ENCODE assay signal across 8 cellular contexts in genomic region chr2:188293601-188294482, GRCh38. TPM values are rescaled to one million over a fixed set of nuclear protein-coding genes. Genes with fewer than 3 reads are reported as not detected.
DNase-seq lines count a peak whose midpoint lies in the region; ATAC-seq, FAIRE-seq and TF ChIP-seq lines count a peak whose summit lies in the region.

No MANE protein-coding gene starts in this region.

- no peak for FAIRE-seq in pancreas (lab: Jason Lieb, UNC)

- no peaks in the 10 kb centered on the region for H3K36me3 ChIP-seq in pancreas

- H3K4me1 ChIP-seq in pancreas = peaks cover 8 to 20% (median 18%) of the 10 kb centered on the region in 3 donors

- H3K27ac ChIP-seq in pancreas = peak overlapping the region; percentile 73 to 98 (median 96)

- WGBS in pancreas, 2 donors = 10 to 16% methylated on average over 10 of the region's 10 CpGs

- no peaks in the 10 kb centered on the region for H3K36me3 Mint-ChIP-seq in T-helper 2 cell treated with Interferon-gamma antibody and Interleukin-4, amounts not matched to agents 5 μg/mL and 100 μg/mL, for 36 hours (ENCODE audit: low read depth)

- no peaks in the 10 kb centered on the region for H3K9me3 ChIP-seq in pancreas

- DNase-seq in HT-29 (ENCODE audit: low spot score) (peak; percentile 90), glomerular visceral epithelial cell (ENCODE audit: extremely low spot score) (peak; percentile 93), pancreas (peak; percentile 70 to 89 (median 83)), NCI-H2107 (lab: John Stamatoyannopoulos, UW) (no peak)
- no peak for DNase-seq in T-helper 2 cell treated with Interferon-gamma antibody and Interleukin-4, amounts not matched to agents 5 μg/mL and 100 μg/mL, for 36 hours (ENCODE audit: low spot score)

- H3K27me3 Mint-ChIP-seq in T-helper 2 cell treated with Interferon-gamma antibody and Interleukin-4, amounts not matched to agents 5 μg/mL and 100 μg/mL, for 36 hours (ENCODE audit: low read depth) = peaks cover 45% of the 10 kb centered on the region

- peaks cover 5% of the 10 kb centered on the region for H3K4me1 Mint-ChIP-seq in T-helper 2 cell treated with Interferon-gamma antibody and Interleukin-4, amounts not matched to agents 5 μg/mL and 100 μg/mL, for 36 hours (ENCODE audit: low read depth)

- no peaks in the 10 kb centered on the region for H3K9me3 Mint-ChIP-seq in T-helper 2 cell treated with Interferon-gamma antibody and Interleukin-4, amounts not matched to agents 5 μg/mL and 100 μg/mL, for 36 hours

- TF ChIP-seq CTCF in pancreas (IDR thresholded peaks at IDR 0.05) = no peak

- ATAC-seq in SK-N-SH treated with all-trans-retinoic acid at 6 μM for 48 hours = peak; percentile 11
- ATAC-seq in pancreas = peak; percentile 40 to 52 (median 48)
- ATAC-seq in HG03521 (IDR thresholded peaks at IDR 0.05; ENCODE audit: unreplicated experiment) = no peak
- ATAC-seq in GM19035 (IDR thresholded peaks at IDR 0.05; ENCODE audit: unreplicated experiment) = no peak

- H3K27ac Mint-ChIP-seq in T-helper 2 cell treated with Interferon-gamma antibody and Interleukin-4, amounts not matched to agents 5 μg/mL and 100 μg/mL, for 36 hours = no peak overlapping the region

- H3K4me3 ChIP-seq in pancreas = peak overlapping the region; percentile 10 to 89 (median 55)

- no peaks in the 10 kb centered on the region for H3K27me3 ChIP-seq in pancreas

- intact Hi-C loops in pancreas (cut with DNase I) = no loop called here

- H3K4me3 Mint-ChIP-seq in T-helper 2 cell treated with Interferon-gamma antibody and Interleukin-4, amounts not matched to agents 5 μg/mL and 100 μg/mL, for 36 hours = no peak overlapping the region

TF ChIP-seq in SK-N-SH treated with all-trans-retinoic acid at 6 μM for 48 hours, 23 proteins besides CTCF, POLR2A, EP300 and RAD21:
- TF ChIP-seq TCF4 (CRISPR knock-in tag; IDR thresholded peaks at IDR 0.05; ENCODE audit: borderline replicate concordance) (0 out of 2 replicates have a peak, but pooled peaks have one; percentile 27), TSHZ2 (CRISPR knock-in tag; IDR thresholded peaks at IDR 0.05) (no peak), ISL1 (CRISPR knock-in tag; IDR thresholded peaks at IDR 0.05) (peak; percentile 5; the same call in 1 of the 2 replicates)
- TF ChIP-seq, protein P1, sequence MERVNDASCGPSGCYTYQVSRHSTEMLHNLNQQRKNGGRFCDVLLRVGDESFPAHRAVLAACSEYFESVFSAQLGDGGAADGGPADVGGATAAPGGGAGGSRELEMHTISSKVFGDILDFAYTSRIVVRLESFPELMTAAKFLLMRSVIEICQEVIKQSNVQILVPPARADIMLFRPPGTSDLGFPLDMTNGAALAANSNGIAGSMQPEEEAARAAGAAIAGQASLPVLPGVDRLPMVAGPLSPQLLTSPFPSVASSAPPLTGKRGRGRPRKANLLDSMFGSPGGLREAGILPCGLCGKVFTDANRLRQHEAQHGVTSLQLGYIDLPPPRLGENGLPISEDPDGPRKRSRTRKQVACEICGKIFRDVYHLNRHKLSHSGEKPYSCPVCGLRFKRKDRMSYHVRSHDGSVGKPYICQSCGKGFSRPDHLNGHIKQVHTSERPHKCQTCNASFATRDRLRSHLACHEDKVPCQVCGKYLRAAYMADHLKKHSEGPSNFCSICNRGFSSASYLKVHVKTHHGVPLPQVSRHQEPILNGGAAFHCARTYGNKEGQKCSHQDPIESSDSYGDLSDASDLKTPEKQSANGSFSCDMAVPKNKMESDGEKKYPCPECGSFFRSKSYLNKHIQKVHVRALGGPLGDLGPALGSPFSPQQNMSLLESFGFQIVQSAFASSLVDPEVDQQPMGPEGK (CRISPR knock-in tag; IDR thresholded peaks at IDR 0.05; ENCODE audit: borderline replicate concordance) = 0 out of 2 replicates have a peak, but pooled peaks have one; percentile 53
TF ChIP-seq in SK-N-SH treated with all-trans-retinoic acid at 6 μM for 48 hours: peak in this region for 3.

RNA-seq across cellular contexts. Expression of gene GULP1, which starts 2.2 kb away (rescaled TPM):
- total RNA-seq in HT-29 (2014; rRNA removed; shearing (Covaris generic)) = 7.8 and 9.2 TPM in 2 replicates
- 10 to 100 TPM; 11.6 to 35.7 (median 22.7) TPM for total RNA-seq in pancreas
- 1 to 10 TPM; 5.4 to 6.5 TPM for polyA plus RNA-seq in pancreas

Comparison
In these comparisons a context has a peak if more than half of its experiments do, and no peak if none do; other contexts are left out.
1. DNase-seq: peak in HT-29 (single experiment), glomerular visceral epithelial cell (single experiment) and pancreas (6 of 6); none in T-helper 2 cell treated with Interferon-gamma antibody and Interleukin-4, amounts not matched to agents 5 μg/mL and 100 μg/mL, for 36 hours (single experiment) and NCI-H2107 (single experiment).
2. ATAC-seq: peak in SK-N-SH treated with all-trans-retinoic acid at 6 μM for 48 hours (single experiment) and pancreas (4 of 4); none in HG03521 (single experiment) and GM19035 (single experiment).